8 cellular contexts compared by ENCODE assay signal in genomic region chr10:102503264-102504178, GRCh38. TPM values are rescaled to one million over a fixed set of nuclear protein-coding genes. Genes with fewer than 3 reads are reported as not detected.
DNase-seq lines count a peak whose midpoint lies in the region; ATAC-seq and TF ChIP-seq lines count a peak whose summit lies in the region.

TSS of gene SUFU (plus strand) at chr10:102503972. CDS start at chr10:102504153, 181 bp downstream.

- POLR2A ChIA-PET in BJ (lab: Charles Lee): no interaction called here

- ATAC-seq in HG03439 (IDR thresholded peaks at IDR 0.05; ENCODE audit: unreplicated experiment): peak; percentile 65

- H3K36me3 ChIP-seq in BJ (ENCODE audit: control insufficient read depth, insufficient read depth, low read length): no peaks in the 10 kb centered on the region

- H3K27me3 ChIP-seq in BJ (ENCODE audit: control insufficient read depth, insufficient read depth, low read length): no peaks in the 10 kb centered on the region

- H3K4me3 ChIP-seq in BJ (ENCODE audit: low read depth, low read length) (peak within 1 kb of the TSS; percentile 91), choroid plexus epithelial cell (ENCODE audit: low read depth, low read length) (peak within 1 kb of the TSS; percentile 99)

- peak; percentile 94 for TF ChIP-seq CTCF in BJ (IDR thresholded peaks at IDR 0.05; ENCODE audit: insufficient read depth, low read depth, low read length)
- peak; percentile 95 for TF ChIP-seq CTCF in choroid plexus epithelial cell (conservative IDR thresholded peaks at IDR 0.05; ENCODE audit: low read depth, low read length)

- TF ChIP-seq POLR2A in GM19193 (IDR thresholded peaks at IDR 0.05; ENCODE audit: extremely low read depth, insufficient read depth, insufficient read length): peak; percentile 78

- CTCF ChIA-PET in BJ (lab: Yijun Ruan, JAX): interaction anchor here (0.6 to 4.3 kb wide), 33 partner anchors 10 to 318 kb away, joined by 3 to 113 read pairs (median 4); partner anchors contain the start of gene TRIM8

- DNase-seq in BJ (ENCODE audit: low read depth): peak; percentile 79
- peak; percentile 98 for DNase-seq in NCI-H510A (lab: John Stamatoyannopoulos, UW)
- peak; percentile 97 for DNase-seq in activated CD4-positive, alpha-beta T cell treated with anti-CD3 and anti-CD28 coated beads for 1 hour
- DNase-seq in choroid plexus epithelial cell (ENCODE audit: low read depth): peak; percentile 100
- peak; percentile 99 for DNase-seq in kidney tubule cell (ENCODE audit: low spot score)
- DNase-seq in stimulated activated CD4-positive, alpha-beta T cell treated with anti-CD3 and anti-CD28 coated beads, Interleukin-1b, Interleukin-23, amount 100 ng/mL, for 24 hours (ENCODE audit: low read depth in 4 of 4, low spot score in 1 of 4): peak; percentile 96 to 98 (median 98)

RNA-seq across cellular contexts. Expression of gene SUFU, which starts in this region (rescaled TPM):
- polyA plus RNA-seq in BJ (2011; rRNA removed): 5.3 and 8.5 TPM in 2 replicates
- polyA minus RNA-seq in BJ (2011; rRNA and poly(A)+ RNA removed): 9.7 and 9.8 TPM in 2 replicates

Comparison
In these comparisons a context has a peak if more than half of its experiments do, and no peak if none do; other contexts are left out.
1. Peak in every context shown above with its lines: DNase-seq, ATAC-seq and H3K4me3 ChIP-seq.